8 cellular contexts compared by ENCODE assay signal in genomic region chr9:107749787-107750444, GRCh38.
DNase-seq lines count a peak whose midpoint lies in the region; ATAC-seq, FAIRE-seq and TF ChIP-seq lines count a peak whose summit lies in the region.

No MANE protein-coding gene starts in this region.

- no peaks in the 10 kb centered on the region for H3K27me3 Mint-ChIP-seq in activated T-cell treated with anti-CD3 and anti-CD28 coated beads, Interleukin-2, amount 50 U/mL, for 72 hours (ENCODE audit: low read depth)

- H3K4me1 ChIP-seq in kidney (ENCODE audit: control insufficient read depth in 1 of 2, insufficient read depth in 1 of 2, low read depth in 1 of 2, low read length in 2 of 2): peaks cover 3 to 8% of the 10 kb centered on the region in 2 donors

- H3K36me3 ChIP-seq in kidney (ENCODE audit: control insufficient read depth in 1 of 2, insufficient read depth in 2 of 2, low read length in 2 of 2): no peaks in the 10 kb centered on the region

- H3K27ac ChIP-seq in kidney (ENCODE audit: low read depth in 2 of 2, low read length in 2 of 2): peak overlapping the region; percentile 4 to 49
- H3K27ac ChIP-seq in substantia nigra (ENCODE audit: low read depth, low read length, poor library complexity, severe bottlenecking): peak overlapping the region; percentile 85

- H3K9me3 Mint-ChIP-seq in activated T-cell treated with anti-CD3 and anti-CD28 coated beads, Interleukin-2, amount 50 U/mL, for 72 hours: no peaks in the 10 kb centered on the region

- no peak for FAIRE-seq in kidney (lab: Jason Lieb, UNC)

- DNase-seq in COLO829 (ENCODE audit: low spot score) (peak; percentile 87), NCI-H2081 treated with DMSO at 0.1 percent for 48 hours (lab: John Stamatoyannopoulos, UW) (peak; percentile 37), brain pericyte (ENCODE audit: low read depth, low spot score) (peak; percentile 50), kidney (peak; percentile 87), substantia nigra (lab: John Stamatoyannopoulos, UW) (peak; percentile 17 to 93 (median 77)), GF-D8 (lab: John Stamatoyannopoulos, UW) (no peak)
- no peak for DNase-seq in activated T-cell treated with anti-CD3 and anti-CD28 coated beads, Interleukin-2, amount 50 U/mL, for 72 hours
- no peak for DNase-seq in activated naive CD4-positive, alpha-beta T cell treated with anti-CD3 and anti-CD28 coated beads, Interleukin-2, amount 50 U/mL, for 16 hours

- no peak for TF ChIP-seq CTCF in kidney (IDR thresholded peaks at IDR 0.05; ENCODE audit: borderline replicate concordance, extremely low read depth, insufficient read depth)

- ATAC-seq in activated T-cell treated with anti-CD3 and anti-CD28 coated beads, Interleukin-2, amount 50 U/mL, for 72 hours (replicated peaks in 1 of 2): no peak

- no peaks in the 10 kb centered on the region for H3K9me3 ChIP-seq in kidney (ENCODE audit: control insufficient read depth in 1 of 2, low read length in 2 of 2)

- H3K9ac ChIP-seq in kidney (ENCODE audit: low read length in 2 of 2): no peak overlapping the region

- no peak overlapping the region for H3K27ac Mint-ChIP-seq in activated T-cell treated with anti-CD3 and anti-CD28 coated beads, Interleukin-2, amount 50 U/mL, for 72 hours

- no peaks in the 10 kb centered on the region for H3K36me3 Mint-ChIP-seq in activated T-cell treated with anti-CD3 and anti-CD28 coated beads, Interleukin-2, amount 50 U/mL, for 72 hours (ENCODE audit: insufficient read depth in 2 of 2)

- H3K4me3 Mint-ChIP-seq in activated T-cell treated with anti-CD3 and anti-CD28 coated beads, Interleukin-2, amount 50 U/mL, for 72 hours: no peak overlapping the region

- H3K4me1 Mint-ChIP-seq in activated T-cell treated with anti-CD3 and anti-CD28 coated beads, Interleukin-2, amount 50 U/mL, for 72 hours (ENCODE audit: low read depth): no peaks in the 10 kb centered on the region

- no peak overlapping the region for H3K4me3 ChIP-seq in kidney (ENCODE audit: low read length in 2 of 2)

- intact Hi-C loops in kidney (cut with DNase I): no loop called here

Comparison
In these comparisons a context has a peak if more than half of its experiments do, and no peak if none do; other contexts are left out.
1. DNase-seq: peak in COLO829 (single experiment), NCI-H2081 treated with DMSO at 0.1 percent for 48 hours (single experiment), brain pericyte (single experiment), kidney (single experiment) and substantia nigra (49 of 49); none in activated T-cell treated with anti-CD3 and anti-CD28 coated beads, Interleukin-2, amount 50 U/mL, for 72 hours (0 of 2), activated naive CD4-positive, alpha-beta T cell treated with anti-CD3 and anti-CD28 coated beads, Interleukin-2, amount 50 U/mL, for 16 hours (single experiment) and GF-D8 (single experiment).